Comparison of ENCODE assay signal across 20 cellular contexts in the genomic region with DNA sequence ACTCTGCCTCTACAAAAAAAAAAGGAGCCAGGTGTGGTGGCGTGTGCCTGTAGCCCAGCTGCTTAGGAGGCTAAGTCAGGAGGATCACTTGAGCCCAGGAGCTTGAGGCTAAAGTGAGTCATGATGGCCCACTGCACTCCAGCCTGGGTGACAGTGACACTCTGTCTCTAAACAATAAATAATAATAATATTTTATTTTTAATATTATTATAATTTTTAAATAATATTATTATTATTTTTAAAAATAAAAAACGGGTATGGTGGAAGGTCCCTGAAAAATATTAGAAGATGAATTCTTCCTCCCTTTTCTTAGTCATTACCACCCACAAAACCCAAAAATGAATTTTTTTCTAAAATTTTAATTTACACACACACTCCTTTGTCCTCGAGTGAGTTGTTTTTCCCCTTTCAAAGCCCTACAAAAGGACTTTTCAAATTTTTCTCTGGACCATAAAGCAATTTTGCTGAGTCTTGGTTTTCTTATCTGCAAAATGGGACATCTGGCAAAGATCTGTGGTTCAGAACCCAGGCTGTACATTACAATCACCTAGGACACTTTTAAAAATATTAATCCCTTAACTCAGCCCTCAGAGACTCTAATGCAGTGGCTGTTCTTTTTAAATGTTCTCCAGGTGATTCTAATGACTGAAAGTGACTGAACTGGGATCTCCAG.
DNase-seq lines count a peak whose midpoint lies in the region; ATAC-seq, FAIRE-seq and TF ChIP-seq lines count a peak whose summit lies in the region.
"Had no signal": no experiment of that assay in that cellular context is flagged by ENCODE, and none has a peak within 500 bp of the region (broad histone marks: within the 10 kb centered on the region; RNA-seq: fewer than 3 reads in every experiment).

No MANE protein-coding gene starts in this region.

- no peak overlapping the region for H3K9ac ChIP-seq in HepG2 (ENCODE audit: insufficient read depth, low read depth, low read length)
- no peak overlapping the region for H3K9ac ChIP-seq in trophoblast cell (ENCODE audit: low read length)
- H3K9ac ChIP-seq: BLaER1 had no signal

- H3K4me1 ChIP-seq in HepG2 (ENCODE audit: insufficient read depth, low read length) = no peaks in the 10 kb centered on the region
- no peaks in the 10 kb centered on the region for H3K4me1 ChIP-seq in right lobe of liver
- peaks cover 4 to 5% of the 10 kb centered on the region in 2 experiments for H3K4me1 ChIP-seq in trophoblast cell (ENCODE audit: control insufficient read depth in 1 of 2, insufficient read depth in 2 of 2, low read length in 2 of 2)
- H3K4me1 ChIP-seq in aorta (ENCODE audit: control insufficient read depth in 1 of 2, insufficient read depth in 2 of 2, low read length in 2 of 2) = no peaks in the 10 kb centered on the region
- H3K4me1 ChIP-seq: BLaER1, Caco-2 had no signal

- no peak for DNase-seq in HepG2 (ENCODE audit: low spot score)
- DNase-seq in right lobe of liver = no peak
- DNase-seq in WTC11 (ENCODE audit: low spot score) = no peak
- peak; percentile 12 to 33 for DNase-seq in trophoblast cell
- no peak for DNase-seq in stimulated activated naive CD8-positive, alpha-beta T cell treated with anti-CD3 and anti-CD28 coated beads, Interleukin-15, Interleukin-2, amounts not matched to agents 100 U/mL and 50 U/mL, for 24 hours
- DNase-seq in aorta = no peak
- DNase-seq: Caco-2; CD4-positive, CD25-positive, alpha-beta regulatory T cell; CD8-positive, alpha-beta T cell; DMS153; DND-41; GOT3; HFFc6 had no signal

- in situ Hi-C loops in HepG2 (cut with HindIII; ENCODE audit: extremely low pct_ligation_motif_present, low pct_unique_long_range_greater_than_20kb) = no loop called here

- H3K23ac ChIP-seq in trophoblast cell (ENCODE audit: low read length) = no peak overlapping the region

- H3K79me1 ChIP-seq in trophoblast cell (ENCODE audit: low read length) = no peaks in the 10 kb centered on the region

- H3K27me3 Mint-ChIP-seq in WTC11 (ENCODE audit: low read depth) = no peaks in the 10 kb centered on the region
- H3K27me3 Mint-ChIP-seq: CD4-positive, CD25-positive, alpha-beta regulatory T cell had no signal

- H3K27ac ChIP-seq in HepG2 (ENCODE audit: extremely low read length, insufficient read depth, low read length) (no peak overlapping the region), right lobe of liver (no peak overlapping the region), trophoblast cell (ENCODE audit: low read depth, low read length) (no peak overlapping the region), aorta (ENCODE audit: low read depth in 1 of 2, low read length in 2 of 2) (no peak overlapping the region)
- H3K27ac ChIP-seq: BLaER1, C4-2B had no signal

- no peak overlapping the region for H4K91ac ChIP-seq in trophoblast cell (ENCODE audit: low read depth, low read length)

- no peak for TF ChIP-seq RAD21 in HepG2 (CRISPR knock-in tag; IDR thresholded peaks at IDR 0.05)

- peaks cover 0 to 7% of the 10 kb centered on the region in 2 experiments; a peak in 1 of 5 replicates for H3K27me3 ChIP-seq in HepG2 (ENCODE audit: control insufficient read depth in 1 of 2, insufficient read depth in 2 of 2, low read length in 2 of 2)
- H3K27me3 ChIP-seq in right lobe of liver = no peaks in the 10 kb centered on the region
- no peaks in the 10 kb centered on the region for H3K27me3 ChIP-seq in trophoblast cell (ENCODE audit: insufficient read depth, low read length)
- no peaks in the 10 kb centered on the region for H3K27me3 ChIP-seq in aorta (ENCODE audit: control insufficient read depth in 1 of 2, insufficient read depth in 2 of 2, low read length in 1 of 2)
- H3K27me3 ChIP-seq: BLaER1 had no signal

- no peak overlapping the region for H3K27ac Mint-ChIP-seq in WTC11
- H3K27ac Mint-ChIP-seq: B cell; CD4-positive, CD25-positive, alpha-beta regulatory T cell; CD8-positive, alpha-beta T cell; HFFc6 had no signal

- H3K79me2 ChIP-seq in HepG2 (ENCODE audit: insufficient read depth, low read length) = no peaks in the 10 kb centered on the region
- H3K79me2 ChIP-seq in trophoblast cell (ENCODE audit: control insufficient read depth, insufficient read depth, low read length, poor library complexity) = no peaks in the 10 kb centered on the region

- intact Hi-C loops in HepG2 (cut with micrococcal nuclease; ENCODE audit: unreplicated experiment) (loop anchor here (10.0 kb wide), 1 partner anchor 424 kb away; no protein-coding TSS in a partner anchor), right lobe of liver (cut with DNase I) (loop anchor here in 1 of 2 donors (10.0 kb wide), 1 partner anchor 194 kb away; no protein-coding TSS in a partner anchor), aorta (cut with DNase I) (no loop called here)

- no peak overlapping the region for H2AK5ac ChIP-seq in trophoblast cell (ENCODE audit: low read length)

- no peak overlapping the region for H3K4me3 Mint-ChIP-seq in WTC11
- H3K4me3 Mint-ChIP-seq: B cell; CD4-positive, CD25-positive, alpha-beta regulatory T cell; CD8-positive, alpha-beta T cell; HFFc6 had no signal

- no peak overlapping the region for H4K8ac ChIP-seq in trophoblast cell (ENCODE audit: low read depth, low read length)

- TF ChIP-seq EP300 in HepG2 (IDR thresholded peaks at IDR 0.05; ENCODE audit: low read depth in 2 of 2, low read length in 2 of 2) (no peak), HepG2 (CRISPR knock-in tag; IDR thresholded peaks at IDR 0.05; ENCODE audit: borderline replicate concordance) (no peak)

- CTCF ChIA-PET in HepG2 (lab: Yijun Ruan, JAX; ENCODE audit: low intra/inter-chr PET ratio, low total read pairs) (no interaction called here), WTC11 (lab: Charles Lee) (no interaction called here)

- H3K36me3 Mint-ChIP-seq in WTC11 = no peaks in the 10 kb centered on the region
- H3K36me3 Mint-ChIP-seq: CD4-positive, CD25-positive, alpha-beta regulatory T cell; CD8-positive, alpha-beta T cell had no signal

- 10% methylated on average over 3 of the region's 3 CpGs for WGBS in HepG2 (ENCODE audit: low lambda C conversion rate)
- WGBS in right lobe of liver (ENCODE audit: insufficient coverage, low coverage, low lambda C conversion rate, missing lambda C conversion rate) = 60% methylated on average over 3 of the region's 3 CpGs
- WGBS in trophoblast cell (ENCODE audit: extremely low coverage, insufficient coverage, insufficient read length) = no CpG with 5 or more reads among the region's 3 CpGs
- WGBS in aorta, 2 donors = 80 to 82% methylated on average over 3 of the region's 3 CpGs

- POLR2A ChIA-PET in HepG2 (lab: Yijun Ruan, JAX) (no interaction called here), WTC11 (lab: Charles Lee) (interaction anchor here (0.6 kb wide), 1 partner anchor 373 kb away, joined by 3 read pairs; no protein-coding TSS in a partner anchor)

- ATAC-seq in HepG2 (no peak), right lobe of liver (no peak), WTC11 (no peak), aorta (ENCODE audit: low FRiP score) (no peak)
- no peak for ATAC-seq in stimulated activated naive CD8-positive, alpha-beta T cell treated with anti-CD3 and anti-CD28 coated beads, Interleukin-15, Interleukin-2, amounts not matched to agents 100 U/mL and 50 U/mL, for 24 hours
- ATAC-seq: CD8-positive, alpha-beta T cell had no signal

- H3K18ac ChIP-seq in trophoblast cell (ENCODE audit: low read length) = no peak overlapping the region

- no peak overlapping the region for H3K4me2 ChIP-seq in HepG2 (ENCODE audit: low read depth, low read length)
- no peak overlapping the region for H3K4me2 ChIP-seq in trophoblast cell (ENCODE audit: low read length)
- H3K4me2 ChIP-seq: BLaER1 had no signal

- no peak for TF ChIP-seq CTCF in HepG2 (CRISPR knock-in tag; IDR thresholded peaks at IDR 0.05)
- no peak for TF ChIP-seq CTCF in right lobe of liver (IDR thresholded peaks at IDR 0.05)
- TF ChIP-seq CTCF in WTC11 (IDR thresholded peaks at IDR 0.05) = no peak

- no peak for TF ChIP-seq POLR2A in HepG2 (IDR thresholded peaks at IDR 0.05; ENCODE audit: insufficient read depth in 1 of 2, low read depth in 2 of 2, low read length in 2 of 2)
- TF ChIP-seq POLR2A in right lobe of liver (IDR thresholded peaks at IDR 0.05) = no peak

- H3K9me3 ChIP-seq in HepG2 (ENCODE audit: low read length) = no peaks in the 10 kb centered on the region
- no peaks in the 10 kb centered on the region for H3K9me3 ChIP-seq in right lobe of liver
- no peaks in the 10 kb centered on the region for H3K9me3 ChIP-seq in trophoblast cell (ENCODE audit: insufficient read depth, low read depth, low read length)
- no peaks in the 10 kb centered on the region for H3K9me3 ChIP-seq in aorta (ENCODE audit: control insufficient read depth, low read length)
- H3K9me3 ChIP-seq: BLaER1, Caco-2, HAP-1 had no signal

- no peak overlapping the region for H4K12ac ChIP-seq in trophoblast cell (ENCODE audit: low read depth, low read length)

- BruUV-seq in HepG2 (replicated peaks; lab: Mats Ljungman, UMichigan) = no TSS peak

- H4K20me1 ChIP-seq in HepG2 (ENCODE audit: insufficient read depth, low read length) = no peaks in the 10 kb centered on the region
- H4K20me1 ChIP-seq: BLaER1 had no signal

- H2BK5ac ChIP-seq in trophoblast cell (ENCODE audit: low read depth, low read length, poor library complexity) = no peak overlapping the region

- H3K4ac ChIP-seq in trophoblast cell (ENCODE audit: low read depth, low read length) = no peak overlapping the region

- no peaks in the 10 kb centered on the region for H3K36me3 ChIP-seq in HepG2 (replicated peaks in 1 of 2; ENCODE audit: control insufficient read depth in 1 of 2, insufficient read depth in 2 of 2, low read length in 2 of 2)
- H3K36me3 ChIP-seq in right lobe of liver = no peaks in the 10 kb centered on the region
- no peaks in the 10 kb centered on the region for H3K36me3 ChIP-seq in trophoblast cell (ENCODE audit: control insufficient read depth in 1 of 2, insufficient read depth in 2 of 2, low read length in 2 of 2)
- H3K36me3 ChIP-seq in aorta (ENCODE audit: control insufficient read depth in 1 of 2, insufficient read depth in 2 of 2, low read length in 1 of 2) = no peaks in the 10 kb centered on the region
- H3K36me3 ChIP-seq: BLaER1, HAP-1 had no signal

- no peak overlapping the region for H3K14ac ChIP-seq in trophoblast cell (ENCODE audit: low read length)

- no peaks in the 10 kb centered on the region for H3K9me3 Mint-ChIP-seq in WTC11
- H3K9me3 Mint-ChIP-seq: CD4-positive, CD25-positive, alpha-beta regulatory T cell; CD8-positive, alpha-beta T cell; HFFc6 had no signal

- H3K4me1 Mint-ChIP-seq in WTC11 = peaks cover 15% of the 10 kb centered on the region
- H3K4me1 Mint-ChIP-seq: B cell; CD4-positive, CD25-positive, alpha-beta regulatory T cell had no signal

- FAIRE-seq in HepG2 (lab: Jason Lieb, UNC) = no peak
- FAIRE-seq: G401.6, GM12892, H54 had no signal

- no peak overlapping the region for H2BK12ac ChIP-seq in trophoblast cell (ENCODE audit: low read length)

- H3K4me3 ChIP-seq in HepG2 (replicated peaks in 1 of 3; ENCODE audit: insufficient read depth in 1 of 3, low read depth in 2 of 3, low read length in 3 of 3) (no peak overlapping the region), right lobe of liver (no peak overlapping the region), trophoblast cell (ENCODE audit: low read depth, low read length) (no peak overlapping the region), aorta (ENCODE audit: low read length in 2 of 2) (no peak overlapping the region)
- H3K4me3 ChIP-seq: BLaER1, HAP-1 had no signal

- no peak overlapping the region for H2BK120ac ChIP-seq in trophoblast cell (ENCODE audit: insufficient read depth, low read length, poor library complexity)

- H2AFZ ChIP-seq in HepG2 (ENCODE audit: low read length) (no peak overlapping the region), trophoblast cell (ENCODE audit: insufficient read depth, low read length, poor library complexity) (no peak overlapping the region)

Comparison
In these comparisons a context has a peak if more than half of its experiments do, and no peak if none do; other contexts are left out.
1. DNase-seq: peak in trophoblast cell (2 of 2); none in HepG2 (single experiment), right lobe of liver (0 of 3), WTC11 (single experiment), stimulated activated naive CD8-positive, alpha-beta T cell treated with anti-CD3 and anti-CD28 coated beads, Interleukin-15, Interleukin-2, amounts not matched to agents 100 U/mL and 50 U/mL, for 24 hours (single experiment) and aorta (0 of 2).